In the genomic region with DNA sequence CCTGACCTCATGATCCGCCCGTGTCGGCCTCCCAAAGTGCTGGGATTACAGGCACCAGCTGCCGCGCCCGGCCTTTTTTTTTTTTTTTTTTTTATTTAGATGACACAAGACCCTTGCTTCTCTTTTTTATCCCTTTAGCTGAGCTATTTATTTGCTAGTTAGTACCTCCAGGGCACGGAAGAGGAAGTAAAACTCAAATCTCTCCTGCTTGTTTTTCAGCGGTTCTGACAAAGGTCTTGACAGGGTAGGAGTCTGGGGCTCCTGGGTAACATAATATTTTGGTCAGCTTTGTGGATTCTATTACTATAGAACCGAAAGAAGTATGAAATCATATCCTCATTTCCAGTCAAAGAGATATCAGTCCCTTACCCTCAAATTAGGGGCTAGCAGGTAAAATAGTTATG, we compare ENCODE assay signal across 9 cellular contexts. TPM values are rescaled to one million over a fixed set of nuclear protein-coding genes. Genes with fewer than 3 reads are reported as not detected.
DNase-seq lines count a peak whose midpoint lies in the region; ATAC-seq and TF ChIP-seq lines count a peak whose summit lies in the region.
"Had no signal": no experiment of that assay in that cellular context is flagged by ENCODE, and none has a peak within 500 bp of the region (broad histone marks: within the 10 kb centered on the region; RNA-seq: fewer than 3 reads in every experiment).

No MANE protein-coding gene starts in this region.

- H3K36me3 ChIP-seq in HAP-1 (replicated peaks) (no peaks in the 10 kb centered on the region), SJCRH30 (no peaks in the 10 kb centered on the region)

- no peak for TF ChIP-seq CTCF in GM13977 (IDR thresholded peaks at IDR 0.05; ENCODE audit: extremely low read depth, insufficient read depth, missing control alignments)

- H3K4me1 ChIP-seq in HAP-1 (no peaks in the 10 kb centered on the region), SJCRH30 (no peaks in the 10 kb centered on the region)

- H3K27ac ChIP-seq in SJCRH30 = no peak overlapping the region

- H3K27me3 Mint-ChIP-seq in effector memory CD8-positive, alpha-beta T cell = peaks cover 39 to 58% of the 10 kb centered on the region in 2 donors

- ATAC-seq in GM21423 (IDR thresholded peaks at IDR 0.05; ENCODE audit: unreplicated experiment) = peak; percentile 91
- ATAC-seq in HG03442 (IDR thresholded peaks at IDR 0.05; ENCODE audit: unreplicated experiment) = peak; percentile 85
- ATAC-seq in effector memory CD8-positive, alpha-beta T cell (replicated peaks) = peak; percentile 55

- no peaks in the 10 kb centered on the region for H3K36me3 Mint-ChIP-seq in effector memory CD8-positive, alpha-beta T cell (ENCODE audit: insufficient read depth)

- no peaks in the 10 kb centered on the region for H3K9me3 Mint-ChIP-seq in effector memory CD8-positive, alpha-beta T cell

- DNase-seq in GM13977 (ENCODE audit: low spot score) = peak; percentile 75
- no peak for DNase-seq in effector memory CD8-positive, alpha-beta T cell
- no peak for DNase-seq in HAP-1 (ENCODE audit: low spot score in 2 of 2)
- DNase-seq in mesenteric fat pad (ENCODE audit: low spot score) = no peak
- no peak for DNase-seq in SJCRH30
- no peak for DNase-seq in NCI-H2196 (lab: John Stamatoyannopoulos, UW; ENCODE audit: unreplicated experiment)
- DNase-seq: EL had no signal

- peaks cover 5 to 8% of the 10 kb centered on the region in 2 donors for H3K4me1 Mint-ChIP-seq in effector memory CD8-positive, alpha-beta T cell (ENCODE audit: low read depth in 2 of 2)

- no peak overlapping the region for H3K4me3 Mint-ChIP-seq in effector memory CD8-positive, alpha-beta T cell

- H3K4me3 ChIP-seq in HAP-1 = no peak overlapping the region
- H3K4me3 ChIP-seq in SJCRH30 = no peak overlapping the region

- H3K27me3 ChIP-seq in HAP-1 (ENCODE audit: low read depth) (peaks cover 28% of the 10 kb centered on the region), SJCRH30 (no peaks in the 10 kb centered on the region)

- H3K27ac Mint-ChIP-seq in effector memory CD8-positive, alpha-beta T cell = no peak overlapping the region

- H3K9me3 ChIP-seq in HAP-1 (no peaks in the 10 kb centered on the region), SJCRH30 (replicated peaks) (no peaks in the 10 kb centered on the region)

- in situ Hi-C loops in GM13977 (cut with MboI; ENCODE audit: low pct_unique_long_range_greater_than_20kb, low sequenced_read_pairs, unreplicated experiment) (no loop called here), HAP-1 (cut with MboI; ENCODE audit: low sequenced_read_pairs) (no loop called here)

RNA-seq across cellular contexts. Expression of gene ETV5, which starts 44.0 kb away (rescaled TPM):
- total RNA-seq in mesenteric fat pad = 25.0 TPM
- 62.8 and 64.7 TPM in 2 replicates for total RNA-seq in SJCRH30 (2014; rRNA removed; shearing (Covaris generic))
